Comparison of ENCODE assay signal across 8 cellular contexts in genomic region chr19:41959056-41960053, GRCh38. TPM values are rescaled to one million over a fixed set of nuclear protein-coding genes. Genes with fewer than 3 reads are reported as not detected.
DNase-seq lines count a peak whose midpoint lies in the region; ATAC-seq and TF ChIP-seq lines count a peak whose summit lies in the region.

A gene with protein sequence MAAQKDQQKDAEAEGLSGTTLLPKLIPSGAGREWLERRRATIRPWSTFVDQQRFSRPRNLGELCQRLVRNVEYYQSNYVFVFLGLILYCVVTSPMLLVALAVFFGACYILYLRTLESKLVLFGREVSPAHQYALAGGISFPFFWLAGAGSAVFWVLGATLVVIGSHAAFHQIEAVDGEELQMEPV (minus strand): TSS chr19:41959321. CDS start chr19:41959292, 29 bp downstream.

- no peaks in the 10 kb centered on the region for H3K9me3 Mint-ChIP-seq in HFFc6
- no peaks in the 10 kb centered on the region for H3K9me3 Mint-ChIP-seq in activated naive CD4-positive, alpha-beta T cell treated with anti-CD3 and anti-CD28 coated beads, Interleukin-2, amount 50 U/mL, for 24 hours

- H3K4me1 ChIP-seq in testis: peaks cover 12% of the 10 kb centered on the region

- peak; percentile 90 for DNase-seq in GM06990 (ENCODE audit: extremely low read depth, insufficient read length)
- peak; percentile 89 for DNase-seq in HFFc6
- peak; percentile 83 for DNase-seq in NCI-H1092 (lab: John Stamatoyannopoulos, UW)
- no peak for DNase-seq in glomerular endothelial cell (ENCODE audit: extremely low read depth, low read depth, low spot score)
- peak; percentile 70 for DNase-seq in omental fat pad (ENCODE audit: low spot score)
- peak; percentile 96 for DNase-seq in testis

- 4 to 10% methylated on average over 16 to 44 of the region's 46 CpGs for WGBS in testis, 2 donors

- peaks cover 8% of the 10 kb centered on the region for H3K27me3 Mint-ChIP-seq in HFFc6 (ENCODE audit: insufficient read depth)
- H3K27me3 Mint-ChIP-seq in activated naive CD4-positive, alpha-beta T cell treated with anti-CD3 and anti-CD28 coated beads, Interleukin-2, amount 50 U/mL, for 24 hours: no peaks in the 10 kb centered on the region

- intact Hi-C loops in testis (cut with DNase I; ENCODE audit: low total_unique reads): loop anchor here (10.0 kb wide), 1 partner anchor 85 kb away; the partner anchor contains the start of gene CD79A

- H3K36me3 Mint-ChIP-seq in HFFc6 (ENCODE audit: low read depth): peaks cover 9% of the 10 kb centered on the region
- no peaks in the 10 kb centered on the region for H3K36me3 Mint-ChIP-seq in activated naive CD4-positive, alpha-beta T cell treated with anti-CD3 and anti-CD28 coated beads, Interleukin-2, amount 50 U/mL, for 24 hours

- no peaks in the 10 kb centered on the region for H3K27me3 ChIP-seq in GM06990 (replicated peaks; ENCODE audit: control insufficient read depth, insufficient read depth, low read length)
- H3K27me3 ChIP-seq in testis: no peaks in the 10 kb centered on the region

- H3K9me3 ChIP-seq in testis: no peaks in the 10 kb centered on the region

- H3K36me3 ChIP-seq in GM06990 (ENCODE audit: control insufficient read depth, insufficient read depth, low read length) (peaks cover 1% of the 10 kb centered on the region; the same call in 1 of the 2 replicates), testis (ENCODE audit: low read depth, missing control alignments) (no peaks in the 10 kb centered on the region)

- H3K4me1 Mint-ChIP-seq in HFFc6 (ENCODE audit: low read depth): peaks cover 21% of the 10 kb centered on the region
- peaks cover 17% of the 10 kb centered on the region for H3K4me1 Mint-ChIP-seq in activated naive CD4-positive, alpha-beta T cell treated with anti-CD3 and anti-CD28 coated beads, Interleukin-2, amount 50 U/mL, for 24 hours

- peak within 1 kb of the TSS; percentile 83 to 95 for H3K27ac ChIP-seq in testis

- H3K4me3 ChIP-seq in GM06990 (replicated peaks; ENCODE audit: low read depth, low read length) (peak within 1 kb of the TSS; percentile 88), testis (peak within 1 kb of the TSS; percentile 94 to 97)

- TF ChIP-seq CTCF in GM06990 (IDR thresholded peaks at IDR 0.05; ENCODE audit: insufficient read depth, low read length, poor library complexity, severe bottlenecking): peak; percentile 62
- TF ChIP-seq CTCF in HFFc6 (IDR thresholded peaks at IDR 0.05): peak; percentile 53
- TF ChIP-seq CTCF in omental fat pad (IDR thresholded peaks at IDR 0.05): no peak
- no peak for TF ChIP-seq CTCF in testis (IDR thresholded peaks at IDR 0.05)

- H3K27ac Mint-ChIP-seq in HFFc6: peak within 1 kb of the TSS; percentile 88
- peak within 1 kb of the TSS; percentile 90 for H3K27ac Mint-ChIP-seq in activated naive CD4-positive, alpha-beta T cell treated with anti-CD3 and anti-CD28 coated beads, Interleukin-2, amount 50 U/mL, for 24 hours

- peak; percentile 49 for TF ChIP-seq POLR2A in testis (IDR thresholded peaks at IDR 0.05)

- ATAC-seq in SK-N-SH treated with all-trans-retinoic acid at 6 μM for 48 hours (peak; percentile 91), omental fat pad (ENCODE audit: low FRiP score) (peak; percentile 87)

- H3K4me3 Mint-ChIP-seq in HFFc6: peak within 1 kb of the TSS; percentile 94
- peak within 1 kb of the TSS; percentile 95 for H3K4me3 Mint-ChIP-seq in activated naive CD4-positive, alpha-beta T cell treated with anti-CD3 and anti-CD28 coated beads, Interleukin-2, amount 50 U/mL, for 24 hours

TF ChIP-seq in SK-N-SH treated with all-trans-retinoic acid at 6 μM for 48 hours, 23 proteins besides CTCF, POLR2A, EP300 and RAD21:
- TF ChIP-seq ESRRG (CRISPR knock-in tag; IDR thresholded peaks at IDR 0.05): no peak
- no peak for TF ChIP-seq BACH2 (CRISPR knock-in tag; IDR thresholded peaks at IDR 0.05; ENCODE audit: borderline replicate concordance)
- peak; percentile 33; the same call in 1 of the 2 replicates for TF ChIP-seq TCF4 (CRISPR knock-in tag; IDR thresholded peaks at IDR 0.05; ENCODE audit: borderline replicate concordance)
- TF ChIP-seq ZNF70 (CRISPR knock-in tag; IDR thresholded peaks at IDR 0.05): no peak

RNA-seq across cellular contexts. Expression of the gene that starts here (rescaled TPM):
- 100 to 1,000 TPM; 245 to 349 (median 258) TPM for total RNA-seq in HFFc6 (2021; fragmentation: NEBNext Ultra II Directional; extraction: Animal tissue kit (Norgen Biotek cat#: 25700))
- total RNA-seq in glomerular endothelial cell (232 and 270 TPM in 2 replicates), omental fat pad (100 to 1,000 TPM; 132 to 192 (median 167) TPM), testis (100 to 1,000 TPM; 143 to 196 TPM)
- 182 TPM for polyA plus RNA-seq in testis (ENCODE audit: insufficient read depth, low read depth, low replicate concordance)

Comparison
In these comparisons a context has a peak if more than half of its experiments do, and no peak if none do; other contexts are left out.
1. CTCF ChIP-seq: peak in GM06990 (single experiment) and HFFc6 (single experiment); none in omental fat pad (0 of 3) and testis (0 of 3).